ENCODE assay signal across 1 cellular context in genomic region chr15:90209591-90209990, GRCh38.
TF ChIP-seq lines count a peak whose summit lies in the region.

No MANE protein-coding gene starts in this region.

TF ChIP-seq in HepG2, 621 proteins besides CTCF, POLR2A, EP300 and RAD21:
- TF ChIP-seq GABPA (IDR thresholded peaks at IDR 0.05; ENCODE audit: low read depth, low read length) (no peak), GABPA (CRISPR knock-in tag; IDR thresholded peaks at IDR 0.05; ENCODE audit: low read depth) (no peak), ZNF33A (CRISPR knock-in tag; IDR thresholded peaks at IDR 0.05; ENCODE audit: borderline replicate concordance) (no peak), USF2 (IDR thresholded peaks at IDR 0.05; ENCODE audit: low read depth, low read length) (no peak), USF2 (CRISPR knock-in tag; IDR thresholded peaks at IDR 0.05; ENCODE audit: borderline replicate concordance) (no peak), ZNF619 (CRISPR knock-in tag; IDR thresholded peaks at IDR 0.05) (no peak), MAX (IDR thresholded peaks at IDR 0.05) (no peak), ZNF75D (CRISPR knock-in tag; IDR thresholded peaks at IDR 0.05; ENCODE audit: borderline replicate concordance) (no peak), ZFP62 (CRISPR knock-in tag; IDR thresholded peaks at IDR 0.05) (no peak), ATF7-NPFF (CRISPR knock-in tag; IDR thresholded peaks at IDR 0.05; ENCODE audit: low read depth) (no peak)
